In genomic region chr11:8021920-8022319, GRCh38 we compare ENCODE assay signal across 15 cellular contexts. TPM values are rescaled to one million over a fixed set of nuclear protein-coding genes. Genes with fewer than 3 reads are reported as not detected.
DNase-seq lines count a peak whose midpoint lies in the region; ATAC-seq and TF ChIP-seq lines count a peak whose summit lies in the region.
"Had no signal": no experiment of that assay in that cellular context is flagged by ENCODE, and none has a peak within 500 bp of the region (broad histone marks: within the 10 kb centered on the region; RNA-seq: fewer than 3 reads in every experiment).

No MANE protein-coding gene starts in this region.

- TF ChIP-seq CTCF in natural killer cell (IDR thresholded peaks at IDR 0.05), result no peak
- no peak for TF ChIP-seq CTCF in esophagus muscularis mucosa (IDR thresholded peaks at IDR 0.05)
- no peak for TF ChIP-seq CTCF in neural crest cell (conservative IDR thresholded peaks at IDR 0.05)

- no peaks in the 10 kb centered on the region for H3K9me3 ChIP-seq in esophagus muscularis mucosa

- H3K9me3 Mint-ChIP-seq in natural killer cell (no peaks in the 10 kb centered on the region), neural crest cell (no peaks in the 10 kb centered on the region)
- H3K9me3 Mint-ChIP-seq in natural killer cell treated with Interleukin-12 subunit alpha and Interleukin-12 subunit beta and Interleukin-15 and Interleukin-18, amount 100 ng/mL, for 72 hours, result no peaks in the 10 kb centered on the region
- H3K9me3 Mint-ChIP-seq: CD4-positive, alpha-beta memory T cell; GM23338 had no signal

- 100% methylated on average over 1 of the region's 1 CpG for WGBS in esophagus muscularis mucosa

- peak overlapping the region; percentile 2 for H3K4me3 Mint-ChIP-seq in natural killer cell
- no peak overlapping the region for H3K4me3 Mint-ChIP-seq in natural killer cell treated with Interleukin-12 subunit alpha and Interleukin-12 subunit beta and Interleukin-15 and Interleukin-18, amount 100 ng/mL, for 72 hours
- H3K4me3 Mint-ChIP-seq in neural crest cell, result peak overlapping the region; percentile 59
- H3K4me3 Mint-ChIP-seq: B cell, GM23338 had no signal

- no peaks in the 10 kb centered on the region for H3K36me3 ChIP-seq in esophagus muscularis mucosa

- no peak for DNase-seq in natural killer cell
- DNase-seq in natural killer cell treated with Interleukin-12 subunit alpha and Interleukin-12 subunit beta and Interleukin-15 and Interleukin-18, amount 100 ng/mL, for 72 hours (ENCODE audit: low spot score), result no peak
- DNase-seq in esophagus muscularis mucosa (ENCODE audit: extremely low spot score), result peak; percentile 55
- no peak for DNase-seq in neural crest cell (ENCODE audit: low read depth, low spot score)
- no peak for DNase-seq in anterior cingulate cortex (lab: John Stamatoyannopoulos, UW)
- DNase-seq: C1 segment of cervical spinal cord; CD4-positive, alpha-beta memory T cell; DMS79; H7 had no signal

- no peak overlapping the region for H3K27ac ChIP-seq in esophagus muscularis mucosa (replicated peaks in 1 of 4)

- intact Hi-C loops in natural killer cell (cut with micrococcal nuclease), result no loop called here
- intact Hi-C loops in esophagus muscularis mucosa (cut with DNase I), result no loop called here

- ATAC-seq in natural killer cell (no peak), HG03039 (IDR thresholded peaks at IDR 0.05; ENCODE audit: unreplicated experiment) (no peak), HG02885 (IDR thresholded peaks at IDR 0.05; ENCODE audit: poor library complexity, unreplicated experiment) (no peak)
- ATAC-seq in natural killer cell treated with Interleukin-12 subunit alpha and Interleukin-12 subunit beta and Interleukin-15 and Interleukin-18, amount 100 ng/mL, for 72 hours, result no peak
- ATAC-seq: GM23338 had no signal

- peaks cover 14 to 41% (median 30%) of the 10 kb centered on the region in 4 donors for H3K4me1 ChIP-seq in esophagus muscularis mucosa

- H3K36me3 Mint-ChIP-seq in natural killer cell (no peaks in the 10 kb centered on the region), neural crest cell (ENCODE audit: low read depth) (no peaks in the 10 kb centered on the region)
- H3K36me3 Mint-ChIP-seq in natural killer cell treated with Interleukin-12 subunit alpha and Interleukin-12 subunit beta and Interleukin-15 and Interleukin-18, amount 100 ng/mL, for 72 hours, result peaks cover 6% of the 10 kb centered on the region

- H3K4me1 Mint-ChIP-seq in natural killer cell (peaks cover 8 to 15% of the 10 kb centered on the region in 2 donors), neural crest cell (peaks cover 14% of the 10 kb centered on the region)
- peaks cover 13% of the 10 kb centered on the region in 2 donors for H3K4me1 Mint-ChIP-seq in natural killer cell treated with Interleukin-12 subunit alpha and Interleukin-12 subunit beta and Interleukin-15 and Interleukin-18, amount 100 ng/mL, for 72 hours (ENCODE audit: low read depth in 2 of 2)

- no peak overlapping the region for H3K4me3 ChIP-seq in esophagus muscularis mucosa
- H3K4me3 ChIP-seq: GM23338 had no signal

- no peak for TF ChIP-seq POLR2A in esophagus muscularis mucosa (IDR thresholded peaks at IDR 0.05; ENCODE audit: low read depth)

- H3K27ac Mint-ChIP-seq in natural killer cell (no peak overlapping the region), neural crest cell (ENCODE audit: unreplicated experiment) (no peak overlapping the region)
- H3K27ac Mint-ChIP-seq in natural killer cell treated with Interleukin-12 subunit alpha and Interleukin-12 subunit beta and Interleukin-15 and Interleukin-18, amount 100 ng/mL, for 72 hours, result no peak overlapping the region
- H3K27ac Mint-ChIP-seq: B cell, GM23338 had no signal

- H3K27me3 Mint-ChIP-seq in natural killer cell (ENCODE audit: low read depth in 2 of 2) (peaks cover 30 to 36% of the 10 kb centered on the region in 2 donors), neural crest cell (ENCODE audit: low read depth) (peaks cover 51% of the 10 kb centered on the region)
- H3K27me3 Mint-ChIP-seq in natural killer cell treated with Interleukin-12 subunit alpha and Interleukin-12 subunit beta and Interleukin-15 and Interleukin-18, amount 100 ng/mL, for 72 hours, result peaks cover 24 to 33% of the 10 kb centered on the region in 2 donors

- no peak for TF ChIP-seq EP300 in esophagus muscularis mucosa (IDR thresholded peaks at IDR 0.05)

- peaks cover 0 to 15% (median 0%) of the 10 kb centered on the region in 4 donors for H3K27me3 ChIP-seq in esophagus muscularis mucosa

RNA-seq across cellular contexts. Expression of gene EIF3F, which starts 34.8 kb away (rescaled TPM):
- total RNA-seq in natural killer cell (100 to 1,000 TPM; 232 to 250 (median 247) TPM), esophagus muscularis mucosa (100 to 1,000 TPM; 181 to 447 (median 313) TPM), neural crest cell (317 and 324 TPM in 2 replicates)
- 100 to 1,000 TPM; 186 to 208 TPM for total RNA-seq in natural killer cell treated with Interleukin-12 subunit alpha and Interleukin-12 subunit beta and Interleukin-15 and Interleukin-18, amount 100 ng/mL, for 72 hours

RNA-seq across cellular contexts. Expression of gene NLRP10, which starts 56.7 kb away (rescaled TPM):
- total RNA-seq in natural killer cell (not detected), esophagus muscularis mucosa (not detected), neural crest cell (not detected in 2 replicates)
- not detected for total RNA-seq in natural killer cell treated with Interleukin-12 subunit alpha and Interleukin-12 subunit beta and Interleukin-15 and Interleukin-18, amount 100 ng/mL, for 72 hours
- total RNA-seq: B cell; CD4-positive, alpha-beta memory T cell; G401; HT-29 had no signal

RNA-seq across cellular contexts. Expression of gene TUB, which starts 59.1 kb away (rescaled TPM):
- total RNA-seq in natural killer cell (not detected), esophagus muscularis mucosa (10 to 100 TPM in 2 of 4 donors, 1 to 10 TPM in 2; 8.3 to 18.3 (median 12.1) TPM), neural crest cell (23.7 and 26.1 TPM in 2 replicates)
- total RNA-seq in natural killer cell treated with Interleukin-12 subunit alpha and Interleukin-12 subunit beta and Interleukin-15 and Interleukin-18, amount 100 ng/mL, for 72 hours, result not detected
- total RNA-seq: HT-29 had no signal

Comparison
In these comparisons a context has a peak if more than half of its experiments do, and no peak if none do; other contexts are left out.
1. RNA of gene TUB, which starts 59.1 kb away (total RNA-seq): 23.7 to 26.1 TPM in neural crest cell and 8.3 to 18.3 TPM in esophagus muscularis mucosa; not detected in natural killer cell and not detected in natural killer cell treated with Interleukin-12 subunit alpha and Interleukin-12 subunit beta and Interleukin-15 and Interleukin-18, amount 100 ng/mL, for 72 hours; every median in the first group is over 4 times any median in the second.